ENCODE assay signal across 35 cellular contexts in genomic region chr4:74964311-74964710, GRCh38. TPM values are rescaled to one million over a fixed set of nuclear protein-coding genes. Genes with fewer than 3 reads are reported as not detected.
"Had no signal": no experiment of that assay in that cellular context is flagged by ENCODE, and none has a peak within 500 bp of the region (broad histone marks: within the 10 kb centered on the region; RNA-seq: fewer than 3 reads in every experiment).

No MANE protein-coding gene starts in this region.

- H3K27me3 ChIP-seq: ascending aorta, cardiac muscle cell had no signal

- H3K27ac Mint-ChIP-seq: activated B cell treated with CpG ODN at 0.5 μM for 24 hours; activated CD4-positive, alpha-beta memory T cell treated with anti-CD3 and anti-CD28 coated beads for 36 hours; activated CD4-positive, alpha-beta T cell treated with anti-CD3 and anti-CD28 coated beads, Interleukin-2, amount 10 ng/mL, durations not matched to agents 24 days and 14 days; activated CD8-positive, alpha-beta T cell treated with anti-CD3 and anti-CD28 coated beads for 36 hours; activated naive CD4-positive, alpha-beta T cell treated with anti-CD3 and anti-CD28 coated beads, Interleukin-2, amount 10 ng/mL, durations not matched to agents 7 days and 5 days; activated naive CD4-positive, alpha-beta T cell treated with anti-CD3 and anti-CD28 coated beads, Interleukin-2, amount 50 U/mL, for 24 hours; activated naive CD8-positive, alpha-beta T cell; activated naive CD8-positive, alpha-beta T cell treated with anti-CD3 and anti-CD28 coated beads, Interleukin-2, amount 10 ng/mL, durations not matched to agents 7 days and 5 days; activated naive CD8-positive, alpha-beta T cell treated with anti-CD3 and anti-CD28 coated beads, Interleukin-2, amount 50 U/mL, for 24 hours; activated T-cell treated with anti-CD3 and anti-CD28 coated beads, Interleukin-2, amount 50 U/mL, for 24 hours; activated T-helper 2 cell treated with anti-CD3 and anti-CD28 coated beads, Interferon-gamma antibody, Interleukin-2, Interleukin-4, amounts not matched to agents 10 μg/mL and 5 μg/mL and 100 μg/mL, durations not matched to agents 14 hours and 24 hours and 36 hours; T-helper 17 cell had no signal

- H3K27ac ChIP-seq: cardiac muscle cell, VCaP had no signal

- H3K36me3 Mint-ChIP-seq: activated CD4-positive, alpha-beta memory T cell treated with anti-CD3 and anti-CD28 coated beads for 36 hours; activated naive CD4-positive, alpha-beta T cell treated with anti-CD3 and anti-CD28 coated beads, Interleukin-2, amount 10 ng/mL, durations not matched to agents 7 days and 5 days; activated naive CD4-positive, alpha-beta T cell treated with anti-CD3 and anti-CD28 coated beads, Interleukin-2, amount 50 U/mL, for 24 hours; activated naive CD8-positive, alpha-beta T cell; activated naive CD8-positive, alpha-beta T cell treated with anti-CD3 and anti-CD28 coated beads, Interleukin-2, amount 10 ng/mL, durations not matched to agents 7 days and 5 days; T-cell had no signal

- H3K9me3 Mint-ChIP-seq: activated CD4-positive, alpha-beta T cell treated with anti-CD3 and anti-CD28 coated beads, Interleukin-2, amount 10 ng/mL, durations not matched to agents 24 days and 14 days; activated CD8-positive, alpha-beta T cell treated with anti-CD3 and anti-CD28 coated beads for 36 hours; activated naive CD8-positive, alpha-beta T cell treated with anti-CD3 and anti-CD28 coated beads, Interleukin-2, amount 10 ng/mL, durations not matched to agents 7 days and 5 days; activated T-helper 2 cell treated with anti-CD3 and anti-CD28 coated beads, Interferon-gamma antibody, Interleukin-2, Interleukin-4, amounts not matched to agents 10 μg/mL and 5 μg/mL and 100 μg/mL, durations not matched to agents 14 hours and 24 hours and 36 hours had no signal

- FAIRE-seq: TTC549 had no signal

- H3K36me3 ChIP-seq: ascending aorta, cardiac muscle cell had no signal

- DNase-seq: activated B cell treated with CpG ODN at 0.5 μM for 24 hours; activated CD4-positive, alpha-beta memory T cell treated with anti-CD3 and anti-CD28 coated beads for 36 hours; activated CD4-positive, alpha-beta T cell treated with anti-CD3 and anti-CD28 coated beads for 4 hours; activated CD4-positive, alpha-beta T cell treated with anti-CD3 and anti-CD28 coated beads, Interleukin-2, amount 10 ng/mL, durations not matched to agents 24 days and 14 days; activated CD4-positive, alpha-beta T cell treated with anti-CD3 and anti-CD28 coated beads, Interleukin-2, amount 50 U/mL, for 1 hour; activated CD4-positive, alpha-beta T cell treated with anti-CD3 and anti-CD28 coated beads, Interleukin-2, amount 50 U/mL, for 4 hours; activated CD4-positive, CD25-positive, alpha-beta regulatory T cell treated with anti-CD3 and anti-CD28 coated beads, Interleukin-2, amount 50 U/mL, for 72 hours; activated CD8-positive, alpha-beta memory T cell treated with anti-CD3 and anti-CD28 coated beads, Interleukin-2, amount 50 U/mL, for 4 hours; activated CD8-positive, alpha-beta T cell treated with anti-CD3 and anti-CD28 coated beads for 36 hours; activated effector memory CD4-positive, alpha-beta T cell treated with Interleukin-2 at 50 U/mL for 16 hours; activated gamma-delta T cell; activated naive CD4-positive, alpha-beta T cell treated with anti-CD3 and anti-CD28 coated beads, Interleukin-2, amount 10 ng/mL, durations not matched to agents 7 days and 5 days; activated naive CD4-positive, alpha-beta T cell treated with Interleukin-2 at 50 U/mL for 16 hours; activated naive CD8-positive, alpha-beta T cell treated with anti-CD3 and anti-CD28 coated beads, Interleukin-2, amount 10 ng/mL, durations not matched to agents 7 days and 5 days; activated naive CD8-positive, alpha-beta T cell treated with anti-CD3 and anti-CD28 coated beads, Interleukin-2, amount 50 U/mL, for 24 hours; activated T-cell treated with anti-CD3 and anti-CD28 coated beads for 4 hours; activated T-cell treated with anti-CD3 and anti-CD28 coated beads, Interleukin-2, amount 50 U/mL, for 24 hours; activated T-cell treated with anti-CD3 and anti-CD28 coated beads, Interleukin-2, amount 50 U/mL, for 48 hours; amygdala; anterior cingulate cortex; caudate nucleus; T-cell; T-helper 17 cell; T1000 had no signal

- H3K27me3 Mint-ChIP-seq: activated B cell treated with CpG ODN at 0.5 μM for 24 hours; activated CD4-positive, alpha-beta memory T cell treated with anti-CD3 and anti-CD28 coated beads for 36 hours; activated CD4-positive, alpha-beta T cell treated with anti-CD3 and anti-CD28 coated beads, Interleukin-2, amount 10 ng/mL, durations not matched to agents 24 days and 14 days; activated naive CD4-positive, alpha-beta T cell treated with anti-CD3 and anti-CD28 coated beads, Interleukin-2, amount 10 ng/mL, durations not matched to agents 7 days and 5 days; activated naive CD4-positive, alpha-beta T cell treated with anti-CD3 and anti-CD28 coated beads, Interleukin-2, amount 50 U/mL, for 24 hours; activated naive CD8-positive, alpha-beta T cell; activated naive CD8-positive, alpha-beta T cell treated with anti-CD3 and anti-CD28 coated beads, Interleukin-2, amount 50 U/mL, for 24 hours; activated T-cell treated with anti-CD3 and anti-CD28 coated beads, Interleukin-2, amount 50 U/mL, for 24 hours; central memory CD8-positive, alpha-beta T cell; T-helper 17 cell had no signal

- ATAC-seq: activated CD8-positive, alpha-beta T cell treated with anti-CD3 and anti-CD28 coated beads for 36 hours; activated naive CD8-positive, alpha-beta T cell treated with anti-CD3 and anti-CD28 coated beads, Interleukin-2, amount 50 U/mL, for 24 hours; T-cell; T-helper 17 cell had no signal

- H3K4me3 ChIP-seq: ascending aorta, cardiac muscle cell had no signal

- H3K4me3 Mint-ChIP-seq: activated B cell treated with CpG ODN at 0.5 μM for 24 hours; activated CD4-positive, alpha-beta memory T cell treated with anti-CD3 and anti-CD28 coated beads for 36 hours; activated CD4-positive, alpha-beta T cell treated with anti-CD3 and anti-CD28 coated beads, Interleukin-2, amount 10 ng/mL, durations not matched to agents 24 days and 14 days; activated CD8-positive, alpha-beta T cell treated with anti-CD3 and anti-CD28 coated beads for 36 hours; activated naive CD4-positive, alpha-beta T cell treated with anti-CD3 and anti-CD28 coated beads, Interleukin-2, amount 10 ng/mL, durations not matched to agents 7 days and 5 days; activated naive CD4-positive, alpha-beta T cell treated with anti-CD3 and anti-CD28 coated beads, Interleukin-2, amount 50 U/mL, for 24 hours; activated naive CD8-positive, alpha-beta T cell; activated naive CD8-positive, alpha-beta T cell treated with anti-CD3 and anti-CD28 coated beads, Interleukin-2, amount 10 ng/mL, durations not matched to agents 7 days and 5 days; activated naive CD8-positive, alpha-beta T cell treated with anti-CD3 and anti-CD28 coated beads, Interleukin-2, amount 50 U/mL, for 24 hours; activated T-cell treated with anti-CD3 and anti-CD28 coated beads, Interleukin-2, amount 50 U/mL, for 24 hours; central memory CD8-positive, alpha-beta T cell; T-cell; T-helper 17 cell had no signal

- H3K4me1 Mint-ChIP-seq: activated CD4-positive, alpha-beta T cell treated with anti-CD3 and anti-CD28 coated beads, Interleukin-2, amount 10 ng/mL, durations not matched to agents 24 days and 14 days; activated naive CD4-positive, alpha-beta T cell treated with anti-CD3 and anti-CD28 coated beads, Interleukin-2, amount 10 ng/mL, durations not matched to agents 7 days and 5 days; activated naive CD4-positive, alpha-beta T cell treated with anti-CD3 and anti-CD28 coated beads, Interleukin-2, amount 50 U/mL, for 24 hours; activated naive CD8-positive, alpha-beta T cell treated with anti-CD3 and anti-CD28 coated beads, Interleukin-2, amount 10 ng/mL, durations not matched to agents 7 days and 5 days; activated naive CD8-positive, alpha-beta T cell treated with anti-CD3 and anti-CD28 coated beads, Interleukin-2, amount 50 U/mL, for 24 hours; central memory CD8-positive, alpha-beta T cell; T-cell; T-helper 17 cell had no signal

RNA-seq across cellular contexts. Expression of gene PARM1, which starts 31.4 kb away (rescaled TPM):
- total RNA-seq: activated CD4-positive, alpha-beta memory T cell treated with anti-CD3 and anti-CD28 coated beads for 36 hours; activated CD4-positive, alpha-beta T cell treated with anti-CD3 and anti-CD28 coated beads, Interleukin-2, amount 10 ng/mL, durations not matched to agents 24 days and 14 days; activated naive CD8-positive, alpha-beta T cell treated with anti-CD3 and anti-CD28 coated beads, Interleukin-2, amount 10 ng/mL, durations not matched to agents 7 days and 5 days; activated T-helper 2 cell treated with anti-CD3 and anti-CD28 coated beads, Interferon-gamma antibody, Interleukin-2, Interleukin-4, amounts not matched to agents 10 μg/mL and 5 μg/mL and 100 μg/mL, durations not matched to agents 14 hours and 24 hours and 36 hours; bronchial epithelial cell; T-helper 1 cell treated with Interleukin-12 subunit alpha and Interleukin-12 subunit beta and Interleukin-4 antibody, amounts not matched to agents 30 ng/mL and 1 ng/mL, for 36 hours; T-helper 2 cell treated with Interferon-gamma antibody and Interleukin-4, amounts not matched to agents 100 ng/mL and 5 ng/mL, for 36 hours had no signal
